ENCODE assay signal across 15 cellular contexts in genomic region chr15:89370120-89371077, GRCh38. TPM values are rescaled to one million over a fixed set of nuclear protein-coding genes. Genes with fewer than 3 reads are reported as not detected.
DNase-seq lines count a peak whose midpoint lies in the region; ATAC-seq and TF ChIP-seq lines count a peak whose summit lies in the region.
"Had no signal": no experiment of that assay in that cellular context is flagged by ENCODE, and none has a peak within 500 bp of the region (broad histone marks: within the 10 kb centered on the region; RNA-seq: fewer than 3 reads in every experiment).

No MANE protein-coding gene starts in this region.

- ATAC-seq in heart left ventricle: no peak
- no peak for ATAC-seq in right cardiac atrium
- no peak for ATAC-seq in thoracic aorta (ENCODE audit: insufficient number of reproducible peaks, low FRiP score, low read depth)
- no peak for ATAC-seq in mucosa of descending colon
- ATAC-seq: activated CD4-positive, CD25-positive, alpha-beta regulatory T cell treated with anti-CD3 and anti-CD28 coated beads, Interleukin-2, amount 50 U/mL, for 24 hours had no signal

- H3K27me3 ChIP-seq in heart left ventricle: peaks cover 72 to 100% (median 98%) of the 10 kb centered on the region in 9 donors
- peaks cover 4% of the 10 kb centered on the region for H3K27me3 ChIP-seq in right cardiac atrium (ENCODE audit: control insufficient read depth, insufficient read depth)
- H3K27me3 ChIP-seq in thoracic aorta (replicated peaks; ENCODE audit: insufficient read depth): peaks cover 37% of the 10 kb centered on the region

- H3K27ac ChIP-seq in heart left ventricle (no peak overlapping the region), right cardiac atrium (ENCODE audit: low read length) (no peak overlapping the region), angular gyrus (ENCODE audit: low read depth, low read length) (peak overlapping the region; percentile 86), thoracic aorta (no peak overlapping the region), RWPE1 (no peak overlapping the region)
- H3K27ac ChIP-seq: skin epidermis, transverse colon had no signal

- WGBS in heart left ventricle, 4 donors: 5 to 7% (median 6%) methylated on average over 34 of the region's 34 CpGs
- 5% methylated on average over 34 of the region's 34 CpGs for WGBS in right cardiac atrium

- CTCF ChIA-PET in RWPE1 (lab: Yijun Ruan, JAX): no interaction called here

- H3K4me1 ChIP-seq in heart left ventricle (peaks cover 0 to 29% (median 9%) of the 10 kb centered on the region in 12 donors), right cardiac atrium (ENCODE audit: control insufficient read depth, insufficient read depth, low read length) (no peaks in the 10 kb centered on the region), thoracic aorta (ENCODE audit: control insufficient read depth in 1 of 2, low read depth in 2 of 2) (peaks cover 5 to 28% of the 10 kb centered on the region in 2 donors), mucosa of descending colon (ENCODE audit: low read depth) (peaks cover 9% of the 10 kb centered on the region)

- H3K36me3 ChIP-seq in heart left ventricle (no peaks in the 10 kb centered on the region), thoracic aorta (no peaks in the 10 kb centered on the region), mucosa of descending colon (ENCODE audit: low read depth) (no peaks in the 10 kb centered on the region)
- H3K36me3 ChIP-seq: transverse colon had no signal

- TF ChIP-seq POLR2A in heart left ventricle (IDR thresholded peaks at IDR 0.05) (no peak), erythroblast (IDR thresholded peaks at IDR 0.05; ENCODE audit: low read length) (no peak)

- intact Hi-C loops in heart left ventricle (cut with DNase I) (no loop called here), right cardiac atrium (cut with DNase I) (no loop called here), mucosa of descending colon (cut with DNase I, micrococcal nuclease) (no loop called here)

- DNase-seq in heart left ventricle (no peak), right cardiac atrium (no peak), iPS-NIHi11 (ENCODE audit: low spot score) (peak; percentile 76), thoracic aorta (ENCODE audit: low spot score) (no peak), erythroblast (lab: John Stamatoyannopoulos, UW) (no peak), RWPE1 (ENCODE audit: low spot score) (no peak), mucosa of descending colon (no peak)
- DNase-seq: activated T-cell treated with anti-CD3 and anti-CD28 coated beads, Interleukin-2, amount 50 U/mL, for 48 hours; GOT3; NCI-H1436; NCI-H748 treated with DMSO at 0.1 percent for 48 hours; transverse colon had no signal

- no peak for TF ChIP-seq CTCF in heart left ventricle (IDR thresholded peaks at IDR 0.05)
- no peak for TF ChIP-seq CTCF in thoracic aorta (IDR thresholded peaks at IDR 0.05)
- no peak for TF ChIP-seq CTCF in RWPE1 (conservative IDR thresholded peaks at IDR 0.05; ENCODE audit: low read depth)
- no peak for TF ChIP-seq CTCF in mucosa of descending colon (IDR thresholded peaks at IDR 0.05)

- peak overlapping the region in 8 of 12 donors; percentile 7 to 44 (median 38) for H3K4me3 ChIP-seq in heart left ventricle
- H3K4me3 ChIP-seq in right cardiac atrium (ENCODE audit: low read length): no peak overlapping the region
- peak overlapping the region; percentile 62 for H3K4me3 ChIP-seq in thoracic aorta
- no peak overlapping the region for H3K4me3 ChIP-seq in mucosa of descending colon

- POLR2A ChIA-PET in RWPE1 (lab: Yijun Ruan, JAX; ENCODE audit: low non-redundant PET): no interaction called here

- H3K9me3 ChIP-seq in heart left ventricle (no peaks in the 10 kb centered on the region), right cardiac atrium (ENCODE audit: control insufficient read depth, low read length) (no peaks in the 10 kb centered on the region), thoracic aorta (no peaks in the 10 kb centered on the region), mucosa of descending colon (no peaks in the 10 kb centered on the region)
- H3K9me3 ChIP-seq: transverse colon had no signal

RNA-seq across cellular contexts. Expression of gene POLG, which starts 35.8 kb away (rescaled TPM):
- total RNA-seq in heart left ventricle (10 to 100 TPM; 32.1 to 79.8 (median 38.4) TPM), right cardiac atrium (10 to 100 TPM; 28.5 to 34.8 (median 33.7) TPM), thoracic aorta (10 to 100 TPM; 89.2 to 89.8 TPM), mucosa of descending colon (10 to 100 TPM; 59.4 to 73.7 (median 66.0) TPM)
- polyA plus RNA-seq in heart left ventricle (10 to 100 TPM; 32.6 to 51.5 TPM), right cardiac atrium (26.0 TPM)

Comparison
In these comparisons a context has a peak if more than half of its experiments do, and no peak if none do; other contexts are left out.
1. H3K4me3 ChIP-seq: peak in heart left ventricle (8 of 12) and thoracic aorta (single experiment); none in right cardiac atrium (single experiment) and mucosa of descending colon (single experiment).